18 cellular contexts compared by ENCODE assay signal in genomic region chr20:15056231-15056630, GRCh38.
DNase-seq lines count a peak whose midpoint lies in the region; ATAC-seq, FAIRE-seq and TF ChIP-seq lines count a peak whose summit lies in the region.
"Had no signal": no experiment of that assay in that cellular context is flagged by ENCODE, and none has a peak within 500 bp of the region (broad histone marks: within the 10 kb centered on the region; RNA-seq: fewer than 3 reads in every experiment).

No MANE protein-coding gene starts in this region.

- H3K27me3 ChIP-seq in HepG2 (ENCODE audit: control insufficient read depth in 1 of 2, insufficient read depth in 2 of 2, low read length in 2 of 2) (no peaks in the 10 kb centered on the region), right lobe of liver (no peaks in the 10 kb centered on the region), neural progenitor cell (no peaks in the 10 kb centered on the region)
- H3K27me3 ChIP-seq: BLaER1 had no signal

- POLR2A ChIA-PET in HepG2 (lab: Yijun Ruan, JAX) = no interaction called here

- H3K9ac ChIP-seq in HepG2 (ENCODE audit: insufficient read depth, low read depth, low read length) (no peak overlapping the region), neural progenitor cell (no peak overlapping the region)
- H3K9ac ChIP-seq: BLaER1 had no signal

- H3K4me1 Mint-ChIP-seq in neural progenitor cell = peaks cover 14% of the 10 kb centered on the region
- H3K4me1 Mint-ChIP-seq: CD14-positive monocyte; CD4-positive, alpha-beta memory T cell had no signal

- 96% methylated on average over 5 of the region's 5 CpGs for WGBS in HepG2 (ENCODE audit: low lambda C conversion rate)
- 69% methylated on average over 4 of the region's 5 CpGs for WGBS in right lobe of liver (ENCODE audit: insufficient coverage, low coverage, low lambda C conversion rate, missing lambda C conversion rate)

- no peak for FAIRE-seq in HepG2 (lab: Jason Lieb, UNC)
- FAIRE-seq: H1 had no signal

- no peaks in the 10 kb centered on the region for H3K79me2 ChIP-seq in HepG2 (ENCODE audit: insufficient read depth, low read length)
- H3K79me2 ChIP-seq in neural progenitor cell (ENCODE audit: low read depth) = no peaks in the 10 kb centered on the region

- H3K9me3 ChIP-seq in HepG2 (ENCODE audit: low read length) = 0 out of 2 replicates have a peak, but pooled peaks cover 2% of the 10 kb centered on the region
- H3K9me3 ChIP-seq in right lobe of liver = no peaks in the 10 kb centered on the region
- H3K9me3 ChIP-seq in neural progenitor cell (ENCODE audit: low read depth) = no peaks in the 10 kb centered on the region
- H3K9me3 ChIP-seq: A549, HAP-1 had no signal

- TF ChIP-seq POLR2A in HepG2 (IDR thresholded peaks at IDR 0.05; ENCODE audit: insufficient read depth in 1 of 2, low read depth in 2 of 2, low read length in 2 of 2) = no peak
- no peak for TF ChIP-seq POLR2A in right lobe of liver (IDR thresholded peaks at IDR 0.05)

- H3K27ac ChIP-seq in HepG2 (ENCODE audit: extremely low read length, insufficient read depth, low read length) = no peak overlapping the region
- H3K27ac ChIP-seq in right lobe of liver = no peak overlapping the region
- no peak overlapping the region for H3K27ac ChIP-seq in neural progenitor cell
- H3K27ac ChIP-seq: 22Rv1, A549, BLaER1 had no signal

- no peaks in the 10 kb centered on the region for H3K36me3 ChIP-seq in HepG2 (replicated peaks in 1 of 2; ENCODE audit: control insufficient read depth in 1 of 2, insufficient read depth in 2 of 2, low read length in 2 of 2)
- no peaks in the 10 kb centered on the region for H3K36me3 ChIP-seq in right lobe of liver
- H3K36me3 ChIP-seq in neural progenitor cell = no peaks in the 10 kb centered on the region
- H3K36me3 ChIP-seq: BLaER1, HAP-1 had no signal

- no peak overlapping the region for H3K4me3 Mint-ChIP-seq in neural progenitor cell
- H3K4me3 Mint-ChIP-seq: CD14-positive monocyte; CD4-positive, alpha-beta memory T cell had no signal

- CTCF ChIA-PET in HepG2 (lab: Yijun Ruan, JAX; ENCODE audit: low intra/inter-chr PET ratio, low total read pairs) = no interaction called here

- H3K9me3 Mint-ChIP-seq in neural progenitor cell = peaks cover 14% of the 10 kb centered on the region

- H3K4me2 ChIP-seq in HepG2 (ENCODE audit: low read depth, low read length) (no peak overlapping the region), neural progenitor cell (no peak overlapping the region)
- H3K4me2 ChIP-seq: A549, BLaER1 had no signal

- intact Hi-C loops in HepG2 (cut with micrococcal nuclease; ENCODE audit: unreplicated experiment) (no loop called here), right lobe of liver (cut with DNase I) (no loop called here)

- ATAC-seq in HepG2 (no peak), right lobe of liver (no peak)
- ATAC-seq: A549 had no signal

- TF ChIP-seq EP300 in HepG2 (IDR thresholded peaks at IDR 0.05; ENCODE audit: low read depth in 2 of 2, low read length in 2 of 2) (no peak), HepG2 (CRISPR knock-in tag; IDR thresholded peaks at IDR 0.05; ENCODE audit: borderline replicate concordance) (no peak)

- TF ChIP-seq CTCF in HepG2 (CRISPR knock-in tag; IDR thresholded peaks at IDR 0.05) (no peak), right lobe of liver (IDR thresholded peaks at IDR 0.05) (no peak), neural progenitor cell (IDR thresholded peaks at IDR 0.05) (no peak), GM13976 (IDR thresholded peaks at IDR 0.05; ENCODE audit: borderline replicate concordance, control extremely low read depth, extremely low read depth, insufficient read depth, missing control alignments) (no peak)

- H4K20me1 ChIP-seq in HepG2 (ENCODE audit: insufficient read depth, low read length) (no peaks in the 10 kb centered on the region), neural progenitor cell (ENCODE audit: low read depth) (no peaks in the 10 kb centered on the region)
- H4K20me1 ChIP-seq: BLaER1 had no signal

- H2AFZ ChIP-seq in HepG2 (ENCODE audit: low read length) = peak overlapping the region; percentile 10
- H2AFZ ChIP-seq in neural progenitor cell (replicated peaks) = peak overlapping the region; percentile 39

- H3K27me3 Mint-ChIP-seq in neural progenitor cell (ENCODE audit: insufficient read depth, low read depth) = peaks cover 3% of the 10 kb centered on the region
- H3K27me3 Mint-ChIP-seq: CD4-positive, alpha-beta memory T cell had no signal

- DNase-seq in HepG2 (ENCODE audit: low spot score) = no peak
- no peak for DNase-seq in right lobe of liver
- DNase-seq in myocyte (ENCODE audit: low read depth) = peak; percentile 28
- DNase-seq in neural progenitor cell (ENCODE audit: low spot score) = no peak
- no peak for DNase-seq in GM13976 (ENCODE audit: low spot score)
- DNase-seq in activated CD4-positive, alpha-beta T cell treated with anti-CD3 and anti-CD28 coated beads for 4 hours = no peak
- DNase-seq in medulla oblongata (ENCODE audit: extremely low spot score) = no peak
- DNase-seq in ACHN = no peak
- DNase-seq: CD4-positive, alpha-beta memory T cell; DMS153; DMS79; GF-D8 had no signal

- no peak overlapping the region for H3K4me3 ChIP-seq in HepG2 (replicated peaks in 1 of 3; ENCODE audit: insufficient read depth in 1 of 3, low read depth in 2 of 3, low read length in 3 of 3)
- H3K4me3 ChIP-seq in right lobe of liver = no peak overlapping the region
- H3K4me3 ChIP-seq in neural progenitor cell = no peak overlapping the region
- H3K4me3 ChIP-seq: A549, BLaER1, HAP-1 had no signal

- H3K27ac Mint-ChIP-seq in neural progenitor cell = no peak overlapping the region
- H3K27ac Mint-ChIP-seq: CD4-positive, alpha-beta memory T cell had no signal

- no peaks in the 10 kb centered on the region for H3K36me3 Mint-ChIP-seq in neural progenitor cell
- H3K36me3 Mint-ChIP-seq: CD14-positive monocyte; CD4-positive, alpha-beta memory T cell had no signal

- no TSS peak for BruUV-seq in HepG2 (replicated peaks; lab: Mats Ljungman, UMichigan)

- in situ Hi-C loops in HepG2 (cut with HindIII; ENCODE audit: extremely low pct_ligation_motif_present, low pct_unique_long_range_greater_than_20kb) (no loop called here), GM13976 (cut with MboI; ENCODE audit: low sequenced_read_pairs, unreplicated experiment) (no loop called here), ACHN (cut with HindIII; ENCODE audit: low pct_ligation_motif_present, low pct_unique_long_range_greater_than_20kb, low sequenced_read_pairs) (no loop called here)

- peaks cover 3% of the 10 kb centered on the region for H3F3A ChIP-seq in neural progenitor cell (ENCODE audit: low read depth)

- H3K4me1 ChIP-seq in HepG2 (ENCODE audit: insufficient read depth, low read length) (peaks cover 20% of the 10 kb centered on the region), right lobe of liver (peaks cover 0 to 2% (median 0%) of the 10 kb centered on the region in 4 donors), neural progenitor cell (peaks cover 12% of the 10 kb centered on the region)
- H3K4me1 ChIP-seq: A549, BLaER1, HAP-1 had no signal

- TF ChIP-seq RAD21 in HepG2 (CRISPR knock-in tag; IDR thresholded peaks at IDR 0.05) = no peak

TF ChIP-seq in HepG2, 621 proteins besides CTCF, POLR2A, EP300 and RAD21 (continues in another document):
- TF ChIP-seq HNF1A (IDR thresholded peaks at IDR 0.05; ENCODE audit: low read depth) (no peak), HNF1A (CRISPR knock-in tag; IDR thresholded peaks at IDR 0.05; ENCODE audit: borderline replicate concordance) (no peak), ZNF567 (CRISPR knock-in tag; IDR thresholded peaks at IDR 0.05; ENCODE audit: borderline replicate concordance) (no peak), PLRG1 (conservative IDR thresholded peaks at IDR 0.05) (no peak), KDM4B (CRISPR knock-in tag; IDR thresholded peaks at IDR 0.05) (no peak), ZNF644 (CRISPR knock-in tag; IDR thresholded peaks at IDR 0.05; ENCODE audit: low read depth) (no peak)
- TF ChIP-seq, protein P1, sequence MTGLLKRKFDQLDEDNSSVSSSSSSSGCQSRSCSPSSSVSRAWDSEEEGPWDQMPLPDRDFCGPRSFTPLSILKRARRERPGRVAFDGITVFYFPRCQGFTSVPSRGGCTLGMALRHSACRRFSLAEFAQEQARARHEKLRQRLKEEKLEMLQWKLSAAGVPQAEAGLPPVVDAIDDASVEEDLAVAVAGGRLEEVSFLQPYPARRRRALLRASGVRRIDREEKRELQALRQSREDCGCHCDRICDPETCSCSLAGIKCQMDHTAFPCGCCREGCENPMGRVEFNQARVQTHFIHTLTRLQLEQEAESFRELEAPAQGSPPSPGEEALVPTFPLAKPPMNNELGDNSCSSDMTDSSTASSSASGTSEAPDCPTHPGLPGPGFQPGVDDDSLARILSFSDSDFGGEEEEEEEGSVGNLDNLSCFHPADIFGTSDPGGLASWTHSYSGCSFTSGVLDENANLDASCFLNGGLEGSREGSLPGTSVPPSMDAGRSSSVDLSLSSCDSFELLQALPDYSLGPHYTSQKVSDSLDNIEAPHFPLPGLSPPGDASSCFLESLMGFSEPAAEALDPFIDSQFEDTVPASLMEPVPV (CRISPR knock-in tag; IDR thresholded peaks at IDR 0.05) = no peak
